Comparison of ENCODE assay signal across 10 cellular contexts in the genomic region with DNA sequence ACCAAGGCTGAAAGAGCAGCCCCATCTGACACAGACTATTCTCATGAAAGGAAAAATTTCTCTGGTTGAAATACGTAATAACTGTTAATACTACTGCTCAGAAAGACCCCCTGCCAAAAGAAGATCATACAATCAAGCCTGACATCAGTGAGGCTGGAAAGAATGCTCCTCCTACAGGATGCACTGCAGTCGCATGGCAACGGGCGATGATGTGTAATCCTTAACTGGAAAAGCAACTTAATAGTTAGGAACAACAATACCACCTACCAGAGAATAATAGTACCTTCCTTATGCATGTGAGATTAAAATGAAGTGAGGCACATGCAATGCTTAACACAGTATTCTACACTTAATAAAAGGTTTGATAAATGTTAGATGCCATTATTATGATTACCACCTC. TPM values are rescaled to one million over a fixed set of nuclear protein-coding genes. Genes with fewer than 3 reads are reported as not detected.
DNase-seq lines count a peak whose midpoint lies in the region; ATAC-seq and TF ChIP-seq lines count a peak whose summit lies in the region.
"Had no signal": no experiment of that assay in that cellular context is flagged by ENCODE, and none has a peak within 500 bp of the region (broad histone marks: within the 10 kb centered on the region; RNA-seq: fewer than 3 reads in every experiment).

No MANE protein-coding gene starts in this region.

- peaks cover 2% of the 10 kb centered on the region for H3K36me3 Mint-ChIP-seq in neural progenitor cell
- peaks cover 16% of the 10 kb centered on the region for H3K36me3 Mint-ChIP-seq in activated T-helper 1 cell treated with anti-CD3 and anti-CD28 coated beads, Interleukin-12 subunit alpha, Interleukin-12 subunit beta, Interleukin-2, Interleukin-4 antibody, amounts not matched to agents 30 ng/mL and 10 ng/mL and 1 ng/mL, durations not matched to agents 14 hours and 24 hours and 36 hours (ENCODE audit: low read depth)

- peaks cover 23% of the 10 kb centered on the region for H3K79me2 ChIP-seq in neural progenitor cell (ENCODE audit: low read depth)

- H3K27ac ChIP-seq in neural progenitor cell, result no peak overlapping the region

- no peaks in the 10 kb centered on the region for H3K9me3 ChIP-seq in neural progenitor cell (ENCODE audit: low read depth)

- no peak overlapping the region for H3K9ac ChIP-seq in neural progenitor cell

- H3K27me3 ChIP-seq in neural progenitor cell, result no peaks in the 10 kb centered on the region
- H3K27me3 ChIP-seq: upper lobe of right lung had no signal

- H3K27me3 Mint-ChIP-seq in neural progenitor cell (ENCODE audit: insufficient read depth, low read depth), result peaks cover 2% of the 10 kb centered on the region
- no peaks in the 10 kb centered on the region for H3K27me3 Mint-ChIP-seq in activated T-helper 1 cell treated with anti-CD3 and anti-CD28 coated beads, Interleukin-12 subunit alpha, Interleukin-12 subunit beta, Interleukin-2, Interleukin-4 antibody, amounts not matched to agents 30 ng/mL and 10 ng/mL and 1 ng/mL, durations not matched to agents 14 hours and 24 hours and 36 hours (ENCODE audit: insufficient read depth)

- intact Hi-C loops in activated T-helper 1 cell treated with anti-CD3 and anti-CD28 coated beads, Interleukin-12 subunit alpha, Interleukin-12 subunit beta, Interleukin-2, Interleukin-4 antibody, amounts not matched to agents 30 ng/mL and 10 ng/mL and 1 ng/mL, durations not matched to agents 14 hours and 24 hours and 36 hours (cut with micrococcal nuclease), result loop anchor here (5.0 to 10.0 kb wide), 2 partner anchors 392 to 1546 kb away; a partner anchor contains a TSS

- H2AFZ ChIP-seq in neural progenitor cell (replicated peaks), result no peak overlapping the region

- no peak overlapping the region for H3K27ac Mint-ChIP-seq in neural progenitor cell
- H3K27ac Mint-ChIP-seq in activated T-helper 1 cell treated with anti-CD3 and anti-CD28 coated beads, Interleukin-12 subunit alpha, Interleukin-12 subunit beta, Interleukin-2, Interleukin-4 antibody, amounts not matched to agents 30 ng/mL and 10 ng/mL and 1 ng/mL, durations not matched to agents 14 hours and 24 hours and 36 hours, result no peak overlapping the region

- H3K9me3 Mint-ChIP-seq in neural progenitor cell, result peaks cover 19% of the 10 kb centered on the region
- H3K9me3 Mint-ChIP-seq in activated T-helper 1 cell treated with anti-CD3 and anti-CD28 coated beads, Interleukin-12 subunit alpha, Interleukin-12 subunit beta, Interleukin-2, Interleukin-4 antibody, amounts not matched to agents 30 ng/mL and 10 ng/mL and 1 ng/mL, durations not matched to agents 14 hours and 24 hours and 36 hours, result peaks cover 37% of the 10 kb centered on the region

- H3K4me3 ChIP-seq in choroid plexus epithelial cell (ENCODE audit: low read depth, low read length) (no peak overlapping the region), neural progenitor cell (no peak overlapping the region)

- H3K4me1 Mint-ChIP-seq in neural progenitor cell, result peaks cover 27% of the 10 kb centered on the region
- peaks cover 30% of the 10 kb centered on the region for H3K4me1 Mint-ChIP-seq in activated T-helper 1 cell treated with anti-CD3 and anti-CD28 coated beads, Interleukin-12 subunit alpha, Interleukin-12 subunit beta, Interleukin-2, Interleukin-4 antibody, amounts not matched to agents 30 ng/mL and 10 ng/mL and 1 ng/mL, durations not matched to agents 14 hours and 24 hours and 36 hours (ENCODE audit: low read depth)

- DNase-seq in NCI-H748 (lab: John Stamatoyannopoulos, UW; ENCODE audit: unreplicated experiment) (peak; percentile 45), NCI-H748 treated with DMSO at 0.1 percent for 48 hours (lab: John Stamatoyannopoulos, UW) (no peak), NCI-H2227 (lab: John Stamatoyannopoulos, UW; ENCODE audit: unreplicated experiment) (peak; percentile 58), choroid plexus epithelial cell (ENCODE audit: low read depth) (peak; percentile 53), neural progenitor cell (ENCODE audit: low spot score) (peak; percentile 14), T-helper 2 cell (no peak)
- DNase-seq in activated T-helper 1 cell treated with anti-CD3 and anti-CD28 coated beads, Interleukin-12 subunit alpha, Interleukin-12 subunit beta, Interleukin-2, Interleukin-4 antibody, amounts not matched to agents 30 ng/mL and 10 ng/mL and 1 ng/mL, durations not matched to agents 14 hours and 24 hours and 36 hours (ENCODE audit: low spot score), result no peak
- DNase-seq: NCI-H1436, upper lobe of right lung had no signal

- H3K4me3 Mint-ChIP-seq in neural progenitor cell, result peak overlapping the region; percentile 75
- no peak overlapping the region for H3K4me3 Mint-ChIP-seq in activated T-helper 1 cell treated with anti-CD3 and anti-CD28 coated beads, Interleukin-12 subunit alpha, Interleukin-12 subunit beta, Interleukin-2, Interleukin-4 antibody, amounts not matched to agents 30 ng/mL and 10 ng/mL and 1 ng/mL, durations not matched to agents 14 hours and 24 hours and 36 hours

- peaks cover 5% of the 10 kb centered on the region for H3F3A ChIP-seq in neural progenitor cell (ENCODE audit: low read depth)

- TF ChIP-seq CTCF in choroid plexus epithelial cell (conservative IDR thresholded peaks at IDR 0.05; ENCODE audit: low read depth, low read length), result peak; percentile 16
- TF ChIP-seq CTCF in neural progenitor cell (IDR thresholded peaks at IDR 0.05), result no peak

- no peak overlapping the region for H3K4me2 ChIP-seq in neural progenitor cell

- ATAC-seq in GM19023 (IDR thresholded peaks at IDR 0.05; ENCODE audit: unreplicated experiment), result no peak
- ATAC-seq: upper lobe of right lung had no signal

- H3K36me3 ChIP-seq in neural progenitor cell, result no peaks in the 10 kb centered on the region

- no peaks in the 10 kb centered on the region for H4K20me1 ChIP-seq in neural progenitor cell (ENCODE audit: low read depth)

- H3K4me1 ChIP-seq in neural progenitor cell, result peaks cover 6% of the 10 kb centered on the region

RNA-seq across cellular contexts. Expression of a gene that starts 1.2 kb away (rescaled TPM):
- 28.3 and 34.2 TPM in 2 replicates for total RNA-seq in neural progenitor cell (ENCODE audit: low replicate concordance)
- total RNA-seq in activated T-helper 1 cell treated with anti-CD3 and anti-CD28 coated beads, Interleukin-12 subunit alpha, Interleukin-12 subunit beta, Interleukin-2, Interleukin-4 antibody, amounts not matched to agents 30 ng/mL and 10 ng/mL and 1 ng/mL, durations not matched to agents 14 hours and 24 hours and 36 hours, result 22.2 and 22.6 TPM in 2 replicates

RNA-seq across cellular contexts. Expression of a gene that starts 44.5 kb away (rescaled TPM):
- 71.8 and 87.0 TPM in 2 replicates for total RNA-seq in neural progenitor cell (ENCODE audit: low replicate concordance)
- total RNA-seq in activated T-helper 1 cell treated with anti-CD3 and anti-CD28 coated beads, Interleukin-12 subunit alpha, Interleukin-12 subunit beta, Interleukin-2, Interleukin-4 antibody, amounts not matched to agents 30 ng/mL and 10 ng/mL and 1 ng/mL, durations not matched to agents 14 hours and 24 hours and 36 hours, result 1.3 and 2.2 TPM in 2 replicates

Comparison
In these comparisons a context has a peak if more than half of its experiments do, and no peak if none do; other contexts are left out.
1. DNase-seq: peak in NCI-H748 (single experiment), NCI-H2227 (single experiment), choroid plexus epithelial cell (single experiment) and neural progenitor cell (single experiment); none in NCI-H748 treated with DMSO at 0.1 percent for 48 hours (single experiment), activated T-helper 1 cell treated with anti-CD3 and anti-CD28 coated beads, Interleukin-12 subunit alpha, Interleukin-12 subunit beta, Interleukin-2, Interleukin-4 antibody, amounts not matched to agents 30 ng/mL and 10 ng/mL and 1 ng/mL, durations not matched to agents 14 hours and 24 hours and 36 hours (single experiment) and T-helper 2 cell (0 of 5).
2. RNA of a gene that starts 44.5 kb away (total RNA-seq): 71.8 to 87.0 TPM in neural progenitor cell; 1.3 to 2.2 TPM in activated T-helper 1 cell treated with anti-CD3 and anti-CD28 coated beads, Interleukin-12 subunit alpha, Interleukin-12 subunit beta, Interleukin-2, Interleukin-4 antibody, amounts not matched to agents 30 ng/mL and 10 ng/mL and 1 ng/mL, durations not matched to agents 14 hours and 24 hours and 36 hours; every median in the first group is over 10 times any median in the second.